In the genomic region with DNA sequence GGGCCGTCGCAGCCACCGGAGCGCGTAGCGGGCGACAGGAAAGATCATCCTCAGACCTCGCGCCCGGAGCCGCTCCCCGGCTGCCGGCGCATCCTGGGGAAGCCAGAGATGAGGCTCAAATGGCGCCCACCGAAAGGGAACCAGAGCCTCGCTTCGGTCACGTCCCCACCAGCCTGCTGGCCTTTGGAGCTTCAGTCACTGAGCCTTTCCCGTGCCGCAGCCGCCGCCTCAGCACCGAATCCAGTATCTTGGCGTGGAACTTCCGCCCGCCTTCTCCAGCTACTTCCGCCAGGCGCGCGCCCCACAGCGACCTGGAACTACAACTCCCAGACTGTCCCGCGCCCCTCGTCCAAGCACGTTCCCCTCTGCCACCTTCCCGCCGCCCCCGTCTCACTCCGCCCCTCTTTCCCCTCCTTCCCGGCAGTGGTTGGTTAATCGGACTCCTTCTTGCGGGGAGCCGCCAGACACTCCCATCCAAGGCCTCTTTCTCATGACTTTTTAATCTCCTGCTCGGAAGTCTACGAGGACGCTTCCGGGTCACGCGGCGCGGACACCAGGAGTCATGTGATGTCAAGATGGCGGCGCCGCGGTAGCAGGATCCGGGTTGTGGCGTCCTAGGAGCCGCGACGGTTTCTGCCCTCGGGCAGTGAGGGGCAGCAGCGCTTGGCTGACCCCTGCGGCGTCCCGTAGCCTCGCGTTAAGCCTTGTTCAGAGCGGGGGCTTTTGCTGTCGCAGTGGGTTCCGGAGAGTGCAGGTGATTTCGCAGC, we compare ENCODE assay signal across 1 cellular context.
TF ChIP-seq lines count a peak whose summit lies in the region.

A gene with protein sequence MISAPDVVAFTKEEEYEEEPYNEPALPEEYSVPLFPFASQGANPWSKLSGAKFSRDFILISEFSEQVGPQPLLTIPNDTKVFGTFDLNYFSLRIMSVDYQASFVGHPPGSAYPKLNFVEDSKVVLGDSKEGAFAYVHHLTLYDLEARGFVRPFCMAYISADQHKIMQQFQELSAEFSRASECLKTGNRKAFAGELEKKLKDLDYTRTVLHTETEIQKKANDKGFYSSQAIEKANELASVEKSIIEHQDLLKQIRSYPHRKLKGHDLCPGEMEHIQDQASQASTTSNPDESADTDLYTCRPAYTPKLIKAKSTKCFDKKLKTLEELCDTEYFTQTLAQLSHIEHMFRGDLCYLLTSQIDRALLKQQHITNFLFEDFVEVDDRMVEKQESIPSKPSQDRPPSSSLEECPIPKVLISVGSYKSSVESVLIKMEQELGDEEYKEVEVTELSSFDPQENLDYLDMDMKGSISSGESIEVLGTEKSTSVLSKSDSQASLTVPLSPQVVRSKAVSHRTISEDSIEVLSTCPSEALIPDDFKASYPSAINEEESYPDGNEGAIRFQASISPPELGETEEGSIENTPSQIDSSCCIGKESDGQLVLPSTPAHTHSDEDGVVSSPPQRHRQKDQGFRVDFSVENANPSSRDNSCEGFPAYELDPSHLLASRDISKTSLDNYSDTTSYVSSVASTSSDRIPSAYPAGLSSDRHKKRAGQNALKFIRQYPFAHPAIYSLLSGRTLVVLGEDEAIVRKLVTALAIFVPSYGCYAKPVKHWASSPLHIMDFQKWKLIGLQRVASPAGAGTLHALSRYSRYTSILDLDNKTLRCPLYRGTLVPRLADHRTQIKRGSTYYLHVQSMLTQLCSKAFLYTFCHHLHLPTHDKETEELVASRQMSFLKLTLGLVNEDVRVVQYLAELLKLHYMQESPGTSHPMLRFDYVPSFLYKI (plus strand): TSS at position 563 of the 767 bp plus-strand sequence. CDS start 497 bp downstream, outside the sequence.
A gene with protein sequence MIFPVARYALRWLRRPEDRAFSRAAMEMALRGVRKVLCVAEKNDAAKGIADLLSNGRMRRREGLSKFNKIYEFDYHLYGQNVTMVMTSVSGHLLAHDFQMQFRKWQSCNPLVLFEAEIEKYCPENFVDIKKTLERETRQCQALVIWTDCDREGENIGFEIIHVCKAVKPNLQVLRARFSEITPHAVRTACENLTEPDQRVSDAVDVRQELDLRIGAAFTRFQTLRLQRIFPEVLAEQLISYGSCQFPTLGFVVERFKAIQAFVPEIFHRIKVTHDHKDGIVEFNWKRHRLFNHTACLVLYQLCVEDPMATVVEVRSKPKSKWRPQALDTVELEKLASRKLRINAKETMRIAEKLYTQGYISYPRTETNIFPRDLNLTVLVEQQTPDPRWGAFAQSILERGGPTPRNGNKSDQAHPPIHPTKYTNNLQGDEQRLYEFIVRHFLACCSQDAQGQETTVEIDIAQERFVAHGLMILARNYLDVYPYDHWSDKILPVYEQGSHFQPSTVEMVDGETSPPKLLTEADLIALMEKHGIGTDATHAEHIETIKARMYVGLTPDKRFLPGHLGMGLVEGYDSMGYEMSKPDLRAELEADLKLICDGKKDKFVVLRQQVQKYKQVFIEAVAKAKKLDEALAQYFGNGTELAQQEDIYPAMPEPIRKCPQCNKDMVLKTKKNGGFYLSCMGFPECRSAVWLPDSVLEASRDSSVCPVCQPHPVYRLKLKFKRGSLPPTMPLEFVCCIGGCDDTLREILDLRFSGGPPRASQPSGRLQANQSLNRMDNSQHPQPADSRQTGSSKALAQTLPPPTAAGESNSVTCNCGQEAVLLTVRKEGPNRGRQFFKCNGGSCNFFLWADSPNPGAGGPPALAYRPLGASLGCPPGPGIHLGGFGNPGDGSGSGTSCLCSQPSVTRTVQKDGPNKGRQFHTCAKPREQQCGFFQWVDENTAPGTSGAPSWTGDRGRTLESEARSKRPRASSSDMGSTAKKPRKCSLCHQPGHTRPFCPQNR (minus strand): TSS at position 264 of the 767 bp plus-strand sequence. CDS start 216 bp downstream, at position 48.

TF ChIP-seq in HepG2, 621 proteins besides CTCF, POLR2A, EP300 and RAD21 (continued from another document and continues in another):
- TF ChIP-seq, protein P1, sequence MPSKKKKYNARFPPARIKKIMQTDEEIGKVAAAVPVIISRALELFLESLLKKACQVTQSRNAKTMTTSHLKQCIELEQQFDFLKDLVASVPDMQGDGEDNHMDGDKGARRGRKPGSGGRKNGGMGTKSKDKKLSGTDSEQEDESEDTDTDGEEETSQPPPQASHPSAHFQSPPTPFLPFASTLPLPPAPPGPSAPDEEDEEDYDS (CRISPR knock-in tag; IDR thresholded peaks at IDR 0.05), result peak; percentile 48
- TF ChIP-seq ZBTB1 (CRISPR knock-in tag; IDR thresholded peaks at IDR 0.05; ENCODE audit: borderline replicate concordance) (no peak), SETDB1 (CRISPR knock-in tag; IDR thresholded peaks at IDR 0.05; ENCODE audit: borderline replicate concordance) (no peak), MTA1 (CRISPR knock-in tag; IDR thresholded peaks at IDR 0.05; ENCODE audit: borderline replicate concordance) (no peak), MXI1 (IDR thresholded peaks at IDR 0.05; ENCODE audit: borderline replicate concordance, low read depth, low read length) (peak; percentile 51; the same call in 2 of the 3 replicates), ZNF737 (CRISPR knock-in tag; IDR thresholded peaks at IDR 0.05; ENCODE audit: borderline replicate concordance) (0 out of 2 replicates have a peak, but pooled peaks have one; percentile 57), ZNF773 (CRISPR knock-in tag; IDR thresholded peaks at IDR 0.05; ENCODE audit: borderline replicate concordance) (no peak), ZNF326 (CRISPR knock-in tag; IDR thresholded peaks at IDR 0.05; ENCODE audit: borderline replicate concordance) (no peak), ZNF883 (CRISPR knock-in tag; IDR thresholded peaks at IDR 0.05; ENCODE audit: not compliant biosample characterization) (no peak), BRD4 (CRISPR knock-in tag; IDR thresholded peaks at IDR 0.05) (0 out of 2 replicates have a peak, but pooled peaks have one; percentile 39), IRF2 (CRISPR knock-in tag; IDR thresholded peaks at IDR 0.05) (peak; percentile 9), ZNF501 (CRISPR knock-in tag; IDR thresholded peaks at IDR 0.05) (peak; percentile 90), ZNF468 (CRISPR knock-in tag; IDR thresholded peaks at IDR 0.05) (no peak), KDM1A (CRISPR knock-in tag; IDR thresholded peaks at IDR 0.05) (no peak), MEIS1 (CRISPR knock-in tag; IDR thresholded peaks at IDR 0.05; ENCODE audit: borderline replicate concordance) (peak; percentile 64; the same call in 1 of the 2 replicates), ZNF879 (CRISPR knock-in tag; IDR thresholded peaks at IDR 0.05) (no peak), ZNF232 (CRISPR knock-in tag; IDR thresholded peaks at IDR 0.05; ENCODE audit: borderline replicate concordance) (no peak), PRMT3 (CRISPR knock-in tag; IDR thresholded peaks at IDR 0.05; ENCODE audit: borderline replicate concordance, low read depth) (peak; percentile 86; the same call in 1 of the 2 replicates), GATA4 (IDR thresholded peaks at IDR 0.05; ENCODE audit: borderline replicate concordance, low read depth) (no peak), ZNF556 (CRISPR knock-in tag; IDR thresholded peaks at IDR 0.05; ENCODE audit: borderline replicate concordance) (peak; percentile 66; the same call in 1 of the 2 replicates), PCBP1 (IDR thresholded peaks at IDR 0.05; ENCODE audit: borderline replicate concordance, low read depth, low read length) (peak; percentile 70; the same call in 1 of the 2 replicates)
- TF ChIP-seq, protein P2, sequence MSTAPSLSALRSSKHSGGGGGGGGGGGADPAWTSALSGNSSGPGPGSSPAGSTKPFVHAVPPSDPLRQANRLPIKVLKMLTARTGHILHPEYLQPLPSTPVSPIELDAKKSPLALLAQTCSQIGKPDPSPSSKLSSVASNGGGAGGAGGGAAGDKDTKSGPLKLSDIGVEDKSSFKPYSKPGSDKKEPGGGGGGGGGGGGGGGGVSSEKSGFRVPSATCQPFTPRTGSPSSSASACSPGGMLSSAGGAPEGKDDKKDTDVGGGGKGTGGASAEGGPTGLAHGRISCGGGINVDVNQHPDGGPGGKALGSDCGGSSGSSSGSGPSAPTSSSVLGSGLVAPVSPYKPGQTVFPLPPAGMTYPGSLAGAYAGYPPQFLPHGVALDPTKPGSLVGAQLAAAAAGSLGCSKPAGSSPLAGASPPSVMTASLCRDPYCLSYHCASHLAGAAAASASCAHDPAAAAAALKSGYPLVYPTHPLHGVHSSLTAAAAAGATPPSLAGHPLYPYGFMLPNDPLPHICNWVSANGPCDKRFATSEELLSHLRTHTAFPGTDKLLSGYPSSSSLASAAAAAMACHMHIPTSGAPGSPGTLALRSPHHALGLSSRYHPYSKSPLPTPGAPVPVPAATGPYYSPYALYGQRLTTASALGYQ (CRISPR knock-in tag; IDR thresholded peaks at IDR 0.05), result no peak
- TF ChIP-seq, protein P3, sequence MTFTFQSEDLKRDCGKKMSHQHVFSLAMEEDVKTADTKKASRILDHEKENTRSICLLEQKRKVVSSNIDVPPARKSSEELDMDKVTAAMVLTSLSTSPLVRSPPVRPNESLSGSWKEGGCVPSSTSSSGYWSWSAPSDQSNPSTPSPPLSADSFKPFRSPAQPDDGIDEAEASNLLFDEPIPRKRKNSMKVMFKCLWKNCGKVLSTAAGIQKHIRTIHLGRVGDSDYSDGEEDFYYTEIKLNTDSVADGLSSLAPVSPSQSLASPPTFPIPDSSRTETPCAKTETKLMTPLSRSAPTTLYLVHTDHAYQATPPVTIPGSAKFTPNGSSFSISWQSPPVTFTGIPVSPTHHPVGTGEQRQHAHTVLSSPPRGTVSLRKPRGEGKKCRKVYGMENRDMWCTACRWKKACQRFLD (CRISPR knock-in tag; IDR thresholded peaks at IDR 0.05; ENCODE audit: borderline replicate concordance), result 0 out of 2 replicates have a peak, but pooled peaks have one; percentile 36
- TF ChIP-seq, protein P4, sequence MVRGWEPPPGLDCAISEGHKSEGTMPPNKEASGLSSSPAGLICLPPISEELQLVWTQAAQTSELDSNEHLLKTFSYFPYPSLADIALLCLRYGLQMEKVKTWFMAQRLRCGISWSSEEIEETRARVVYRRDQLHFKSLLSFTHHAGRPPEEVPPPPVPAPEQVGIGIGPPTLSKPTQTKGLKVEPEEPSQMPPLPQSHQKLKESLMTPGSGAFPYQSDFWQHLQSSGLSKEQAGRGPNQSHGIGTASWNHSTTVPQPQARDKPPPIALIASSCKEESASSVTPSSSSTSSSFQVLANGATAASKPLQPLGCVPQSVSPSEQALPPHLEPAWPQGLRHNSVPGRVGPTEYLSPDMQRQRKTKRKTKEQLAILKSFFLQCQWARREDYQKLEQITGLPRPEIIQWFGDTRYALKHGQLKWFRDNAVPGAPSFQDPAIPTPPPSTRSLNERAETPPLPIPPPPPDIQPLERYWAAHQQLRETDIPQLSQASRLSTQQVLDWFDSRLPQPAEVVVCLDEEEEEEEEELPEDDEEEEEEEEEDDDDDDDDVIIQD (CRISPR knock-in tag; IDR thresholded peaks at IDR 0.05; ENCODE audit: low read depth), result no peak
- TF ChIP-seq, protein P5, sequence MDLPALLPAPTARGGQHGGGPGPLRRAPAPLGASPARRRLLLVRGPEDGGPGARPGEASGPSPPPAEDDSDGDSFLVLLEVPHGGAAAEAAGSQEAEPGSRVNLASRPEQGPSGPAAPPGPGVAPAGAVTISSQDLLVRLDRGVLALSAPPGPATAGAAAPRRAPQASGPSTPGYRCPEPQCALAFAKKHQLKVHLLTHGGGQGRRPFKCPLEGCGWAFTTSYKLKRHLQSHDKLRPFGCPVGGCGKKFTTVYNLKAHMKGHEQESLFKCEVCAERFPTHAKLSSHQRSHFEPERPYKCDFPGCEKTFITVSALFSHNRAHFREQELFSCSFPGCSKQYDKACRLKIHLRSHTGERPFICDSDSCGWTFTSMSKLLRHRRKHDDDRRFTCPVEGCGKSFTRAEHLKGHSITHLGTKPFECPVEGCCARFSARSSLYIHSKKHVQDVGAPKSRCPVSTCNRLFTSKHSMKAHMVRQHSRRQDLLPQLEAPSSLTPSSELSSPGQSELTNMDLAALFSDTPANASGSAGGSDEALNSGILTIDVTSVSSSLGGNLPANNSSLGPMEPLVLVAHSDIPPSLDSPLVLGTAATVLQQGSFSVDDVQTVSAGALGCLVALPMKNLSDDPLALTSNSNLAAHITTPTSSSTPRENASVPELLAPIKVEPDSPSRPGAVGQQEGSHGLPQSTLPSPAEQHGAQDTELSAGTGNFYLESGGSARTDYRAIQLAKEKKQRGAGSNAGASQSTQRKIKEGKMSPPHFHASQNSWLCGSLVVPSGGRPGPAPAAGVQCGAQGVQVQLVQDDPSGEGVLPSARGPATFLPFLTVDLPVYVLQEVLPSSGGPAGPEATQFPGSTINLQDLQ (CRISPR knock-in tag; IDR thresholded peaks at IDR 0.05), result no peak
- TF ChIP-seq, protein P6, sequence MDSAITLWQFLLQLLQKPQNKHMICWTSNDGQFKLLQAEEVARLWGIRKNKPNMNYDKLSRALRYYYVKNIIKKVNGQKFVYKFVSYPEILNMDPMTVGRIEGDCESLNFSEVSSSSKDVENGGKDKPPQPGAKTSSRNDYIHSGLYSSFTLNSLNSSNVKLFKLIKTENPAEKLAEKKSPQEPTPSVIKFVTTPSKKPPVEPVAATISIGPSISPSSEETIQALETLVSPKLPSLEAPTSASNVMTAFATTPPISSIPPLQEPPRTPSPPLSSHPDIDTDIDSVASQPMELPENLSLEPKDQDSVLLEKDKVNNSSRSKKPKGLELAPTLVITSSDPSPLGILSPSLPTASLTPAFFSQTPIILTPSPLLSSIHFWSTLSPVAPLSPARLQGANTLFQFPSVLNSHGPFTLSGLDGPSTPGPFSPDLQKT (CRISPR knock-in tag; IDR thresholded peaks at IDR 0.05; ENCODE audit: borderline replicate concordance), result no peak
- TF ChIP-seq, protein P7, sequence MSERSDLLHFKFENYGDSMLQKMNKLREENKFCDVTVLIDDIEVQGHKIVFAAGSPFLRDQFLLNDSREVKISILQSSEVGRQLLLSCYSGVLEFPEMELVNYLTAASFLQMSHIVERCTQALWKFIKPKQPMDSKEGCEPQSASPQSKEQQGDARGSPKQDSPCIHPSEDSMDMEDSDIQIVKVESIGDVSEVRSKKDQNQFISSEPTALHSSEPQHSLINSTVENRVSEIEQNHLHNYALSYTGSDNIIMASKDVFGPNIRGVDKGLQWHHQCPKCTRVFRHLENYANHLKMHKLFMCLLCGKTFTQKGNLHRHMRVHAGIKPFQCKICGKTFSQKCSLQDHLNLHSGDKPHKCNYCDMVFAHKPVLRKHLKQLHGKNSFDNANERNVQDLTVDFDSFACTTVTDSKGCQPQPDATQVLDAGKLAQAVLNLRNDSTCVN (CRISPR knock-in tag; IDR thresholded peaks at IDR 0.05; ENCODE audit: borderline replicate concordance), result no peak; the same call in 1 of the 2 replicates
- TF ChIP-seq, protein P8, sequence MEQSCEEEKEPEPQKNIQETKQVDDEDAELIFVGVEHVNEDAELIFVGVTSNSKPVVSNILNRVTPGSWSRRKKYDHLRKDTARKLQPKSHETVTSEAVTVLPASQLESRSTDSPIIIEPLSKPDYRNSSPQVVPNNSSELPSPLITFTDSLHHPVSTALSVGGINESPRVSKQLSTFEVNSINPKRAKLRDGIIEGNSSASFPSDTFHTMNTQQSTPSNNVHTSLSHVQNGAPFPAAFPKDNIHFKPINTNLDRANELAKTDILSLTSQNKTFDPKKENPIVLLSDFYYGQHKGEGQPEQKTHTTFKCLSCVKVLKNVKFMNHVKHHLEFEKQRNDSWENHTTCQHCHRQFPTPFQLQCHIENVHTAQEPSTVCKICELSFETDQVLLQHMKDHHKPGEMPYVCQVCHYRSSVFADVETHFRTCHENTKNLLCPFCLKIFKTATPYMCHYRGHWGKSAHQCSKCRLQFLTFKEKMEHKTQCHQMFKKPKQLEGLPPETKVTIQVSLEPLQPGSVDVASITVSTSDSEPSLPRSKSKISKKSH (CRISPR knock-in tag; IDR thresholded peaks at IDR 0.05; ENCODE audit: borderline replicate concordance), result 0 out of 2 replicates have a peak, but pooled peaks have one; percentile 24
